21 cellular contexts compared by ENCODE assay signal in the genomic region with DNA sequence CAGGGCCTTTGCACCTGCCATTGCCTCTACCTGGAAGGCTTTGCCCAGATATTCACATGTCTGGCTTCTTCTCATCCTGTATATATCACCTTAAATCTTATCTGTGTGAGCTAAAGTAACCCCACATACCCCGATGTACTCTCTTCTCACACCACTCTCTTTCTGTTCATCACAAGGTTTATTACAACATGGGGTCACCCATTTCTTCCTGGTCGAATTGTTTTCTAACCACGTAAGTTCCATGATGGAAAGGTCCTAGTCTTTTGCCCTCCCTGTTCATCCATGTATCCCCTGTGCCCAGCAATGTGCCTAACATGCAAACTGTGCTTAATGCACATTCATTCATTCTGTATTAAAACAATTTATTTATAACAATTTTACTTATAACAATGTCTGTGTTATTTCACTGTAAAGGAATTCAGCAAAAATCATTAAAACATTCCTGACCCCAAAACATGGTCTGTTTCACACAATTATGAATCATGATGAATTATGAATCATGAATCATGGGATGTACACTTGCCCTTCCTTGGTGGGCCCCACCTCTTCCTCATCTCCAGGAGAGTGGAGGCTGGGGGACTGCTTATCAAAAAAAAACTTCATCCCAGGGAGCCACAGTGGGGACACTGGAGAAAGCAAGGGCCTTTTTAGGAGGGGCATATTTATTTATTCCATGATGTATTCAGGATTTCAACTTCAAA.
DNase-seq lines count a peak whose midpoint lies in the region; ATAC-seq, FAIRE-seq and TF ChIP-seq lines count a peak whose summit lies in the region.
"Had no signal": no experiment of that assay in that cellular context is flagged by ENCODE, and none has a peak within 500 bp of the region (broad histone marks: within the 10 kb centered on the region; RNA-seq: fewer than 3 reads in every experiment).

No MANE protein-coding gene starts in this region.

- H3K27me3 ChIP-seq in brain microvascular endothelial cell (replicated peaks), result no peaks in the 10 kb centered on the region
- H3K27me3 ChIP-seq: esophagus squamous epithelium, testis had no signal

- in situ Hi-C loops in brain microvascular endothelial cell (cut with HindIII; ENCODE audit: low pct_ligation_motif_present, low sequenced_read_pairs), result no loop called here

- DNase-seq in HT1080 (ENCODE audit: low read depth) (peak; percentile 37), brain microvascular endothelial cell (peak; percentile 42), foreskin fibroblast (peak; percentile 72 to 83), urothelium cell line (ENCODE audit: low spot score) (peak; percentile 49), NCI-H146 (lab: John Stamatoyannopoulos, UW) (no peak), GM19239 (ENCODE audit: insufficient read length, low spot score) (no peak)
- DNase-seq in activated naive CD8-positive, alpha-beta T cell treated with anti-CD3 and anti-CD28 coated beads, Interleukin-2, amount 50 U/mL, for 24 hours, result no peak
- DNase-seq: activated CD4-positive, alpha-beta T cell treated with anti-CD3 and anti-CD28 coated beads, Interleukin-2, amount 50 U/mL, for 48 hours; activated naive CD4-positive, alpha-beta T cell treated with anti-CD3 and anti-CD28 coated beads for 36 hours; activated T-cell treated with anti-CD3 and anti-CD28 coated beads for 4 hours; C1 segment of cervical spinal cord; esophagus squamous epithelium; hypothalamus; NCI-H1694; NCI-H446; SHP77 treated with DMSO at 0.1 percent for 48 hours; stimulated activated CD4-positive, alpha-beta T cell treated with anti-CD3 and anti-CD28 coated beads, Interleukin-12 subunit alpha, Interleukin-12 subunit beta, amount 100 ng/mL, for 4 hours; testis; WERI-Rb-1 had no signal

- peaks cover 1% of the 10 kb centered on the region for H3K27me3 Mint-ChIP-seq in activated naive CD8-positive, alpha-beta T cell treated with anti-CD3 and anti-CD28 coated beads, Interleukin-2, amount 50 U/mL, for 24 hours

- FAIRE-seq in urothelium cell line (lab: Jason Lieb, UNC) (no peak), GM19239 (lab: Jason Lieb, UNC) (no peak)

- H3K4me3 Mint-ChIP-seq in activated naive CD8-positive, alpha-beta T cell treated with anti-CD3 and anti-CD28 coated beads, Interleukin-2, amount 50 U/mL, for 24 hours, result no peak overlapping the region
- H3K4me3 Mint-ChIP-seq: activated naive CD4-positive, alpha-beta T cell treated with anti-CD3 and anti-CD28 coated beads for 36 hours; neural crest cell; T-helper 1 cell treated with Interleukin-12 subunit alpha and Interleukin-12 subunit beta and Interleukin-4 antibody, amounts not matched to agents 30 μg/mL and 1 μg/mL, for 36 hours had no signal

- no peaks in the 10 kb centered on the region for H3K36me3 ChIP-seq in brain microvascular endothelial cell (replicated peaks)
- H3K36me3 ChIP-seq: esophagus squamous epithelium, WERI-Rb-1 had no signal

- TF ChIP-seq CTCF in brain microvascular endothelial cell (IDR thresholded peaks at IDR 0.05; ENCODE audit: low read depth, low read length, missing control alignments) (no peak), foreskin fibroblast (IDR thresholded peaks at IDR 0.05; ENCODE audit: low read depth, low read length) (no peak)

- ATAC-seq in activated naive CD8-positive, alpha-beta T cell treated with anti-CD3 and anti-CD28 coated beads, Interleukin-2, amount 50 U/mL, for 24 hours, result no peak

- H3K4me3 ChIP-seq in brain microvascular endothelial cell (ENCODE audit: low read depth, low read length) (no peak overlapping the region), foreskin fibroblast (ENCODE audit: low read depth in 1 of 2, low read length in 2 of 2) (no peak overlapping the region)
- H3K4me3 ChIP-seq: esophagus squamous epithelium, testis had no signal

- no peaks in the 10 kb centered on the region for H3K4me1 Mint-ChIP-seq in activated naive CD8-positive, alpha-beta T cell treated with anti-CD3 and anti-CD28 coated beads, Interleukin-2, amount 50 U/mL, for 24 hours
- H3K4me1 Mint-ChIP-seq: neural crest cell had no signal

- no peak overlapping the region for H3K27ac Mint-ChIP-seq in activated naive CD8-positive, alpha-beta T cell treated with anti-CD3 and anti-CD28 coated beads, Interleukin-2, amount 50 U/mL, for 24 hours
- H3K27ac Mint-ChIP-seq: activated naive CD4-positive, alpha-beta T cell treated with anti-CD3 and anti-CD28 coated beads for 36 hours; T-helper 1 cell treated with Interleukin-12 subunit alpha and Interleukin-12 subunit beta and Interleukin-4 antibody, amounts not matched to agents 30 μg/mL and 1 μg/mL, for 36 hours had no signal

- peak overlapping the region; percentile 72 for H3K27ac ChIP-seq in brain microvascular endothelial cell
- H3K27ac ChIP-seq: esophagus squamous epithelium, testis, WERI-Rb-1 had no signal

- H3K9me3 Mint-ChIP-seq in activated naive CD8-positive, alpha-beta T cell treated with anti-CD3 and anti-CD28 coated beads, Interleukin-2, amount 50 U/mL, for 24 hours, result no peaks in the 10 kb centered on the region
- H3K9me3 Mint-ChIP-seq: activated naive CD4-positive, alpha-beta T cell treated with anti-CD3 and anti-CD28 coated beads for 36 hours; neural crest cell had no signal

- H3K36me3 Mint-ChIP-seq in activated naive CD8-positive, alpha-beta T cell treated with anti-CD3 and anti-CD28 coated beads, Interleukin-2, amount 50 U/mL, for 24 hours (ENCODE audit: low read depth), result no peaks in the 10 kb centered on the region

Comparison
In these comparisons a context has a peak if more than half of its experiments do, and no peak if none do; other contexts are left out.
1. DNase-seq: peak in HT1080 (single experiment), brain microvascular endothelial cell (single experiment), foreskin fibroblast (2 of 2) and urothelium cell line (single experiment); none in NCI-H146 (single experiment), activated naive CD8-positive, alpha-beta T cell treated with anti-CD3 and anti-CD28 coated beads, Interleukin-2, amount 50 U/mL, for 24 hours (single experiment) and GM19239 (single experiment).